16 cellular contexts compared by ENCODE assay signal in genomic region chr13:71699342-71699741, GRCh38.
A peak's percentile ranks its signal among the peaks of the same experiment; 100 is the strongest.
DNase-seq lines count a peak whose midpoint lies in the region; ATAC-seq and TF ChIP-seq lines count a peak whose summit lies in the region.
"Had no signal": no experiment of that assay in that cellular context is flagged by ENCODE, and none has a peak within 500 bp of the region (broad histone marks: within the 10 kb centered on the region; RNA-seq: fewer than 3 reads in every experiment).

No MANE protein-coding gene starts in this region.

- peak overlapping the region; percentile 23 for H3K27ac ChIP-seq in neural progenitor cell

- H3K4me3 ChIP-seq in H7 (ENCODE audit: insufficient read depth, low read depth, low read length): no peak overlapping the region
- H3K4me3 ChIP-seq in neural progenitor cell: no peak overlapping the region
- H3K4me3 ChIP-seq: GM12878 had no signal

- no peaks in the 10 kb centered on the region for H4K20me1 ChIP-seq in neural progenitor cell (ENCODE audit: low read depth)

- no peak overlapping the region for H3K4me2 ChIP-seq in neural progenitor cell

- H3K4me1 ChIP-seq in neural progenitor cell: no peaks in the 10 kb centered on the region

- ATAC-seq in HG03039 (IDR thresholded peaks at IDR 0.05; ENCODE audit: unreplicated experiment): no peak
- ATAC-seq: GM12878 had no signal

- H3K36me3 ChIP-seq in H7 (replicated peaks; ENCODE audit: control insufficient read depth, insufficient read depth, low read length) (no peaks in the 10 kb centered on the region), neural progenitor cell (no peaks in the 10 kb centered on the region)

- H3K79me2 ChIP-seq in neural progenitor cell (ENCODE audit: low read depth): no peaks in the 10 kb centered on the region

- TF ChIP-seq CTCF in mesothelial cell of epicardium (IDR thresholded peaks at IDR 0.05; ENCODE audit: unreplicated experiment): no peak
- no peak for TF ChIP-seq CTCF in neural progenitor cell (IDR thresholded peaks at IDR 0.05)

- peaks cover 6% of the 10 kb centered on the region for H3K36me3 Mint-ChIP-seq in mesothelial cell of epicardium
- peaks cover 17% of the 10 kb centered on the region for H3K36me3 Mint-ChIP-seq in neural progenitor cell
- H3K36me3 Mint-ChIP-seq: CD4-positive, alpha-beta memory T cell had no signal

- H3K9me3 Mint-ChIP-seq in mesothelial cell of epicardium (peaks cover 3% of the 10 kb centered on the region), neural progenitor cell (peaks cover 2% of the 10 kb centered on the region)

- H3K27me3 ChIP-seq in H7 (ENCODE audit: control insufficient read depth, insufficient read depth, low read length) (no peaks in the 10 kb centered on the region), neural progenitor cell (no peaks in the 10 kb centered on the region)

- H2AFZ ChIP-seq in neural progenitor cell (replicated peaks): no peak overlapping the region

- H3K27me3 Mint-ChIP-seq in mesothelial cell of epicardium (ENCODE audit: low read depth) (no peaks in the 10 kb centered on the region), neural progenitor cell (ENCODE audit: insufficient read depth, low read depth) (peaks cover 2% of the 10 kb centered on the region)
- H3K27me3 Mint-ChIP-seq: CD4-positive, alpha-beta memory T cell had no signal

- peak; percentile 6 for DNase-seq in H7
- DNase-seq in mesothelial cell of epicardium (ENCODE audit: low spot score in 2 of 2, unreplicated experiment in 2 of 2): no peak
- DNase-seq in neural progenitor cell (ENCODE audit: low spot score): no peak
- DNase-seq in kidney glomerular epithelial cell (lab: John Stamatoyannopoulos, UW): no peak
- DNase-seq in NCI-H526 (lab: John Stamatoyannopoulos, UW): no peak
- DNase-seq: C1 segment of cervical spinal cord; Calu3; CD4-positive, alpha-beta memory T cell; COR-L47; DMS153; EL; GDM1; GOT3; HCEC 1CT had no signal

- no peaks in the 10 kb centered on the region for H3K9me3 ChIP-seq in neural progenitor cell (ENCODE audit: low read depth)

- H3K27ac Mint-ChIP-seq in mesothelial cell of epicardium (peak overlapping the region; percentile 36), neural progenitor cell (no peak overlapping the region)
- H3K27ac Mint-ChIP-seq: CD4-positive, alpha-beta memory T cell had no signal

- no peaks in the 10 kb centered on the region for H3F3A ChIP-seq in neural progenitor cell (ENCODE audit: low read depth)

- H3K4me3 Mint-ChIP-seq in mesothelial cell of epicardium (no peak overlapping the region), neural progenitor cell (no peak overlapping the region)
- H3K4me3 Mint-ChIP-seq: CD4-positive, alpha-beta memory T cell had no signal

- H3K4me1 Mint-ChIP-seq in mesothelial cell of epicardium (peaks cover 12% of the 10 kb centered on the region), neural progenitor cell (peaks cover 8% of the 10 kb centered on the region)
- H3K4me1 Mint-ChIP-seq: CD4-positive, alpha-beta memory T cell had no signal

- no peak overlapping the region for H3K9ac ChIP-seq in neural progenitor cell
